ENCODE assay signal across 16 cellular contexts in genomic region chr11:5367461-5368074, GRCh38. TPM values are rescaled to one million over a fixed set of nuclear protein-coding genes. Genes with fewer than 3 reads are reported as not detected.
DNase-seq lines count a peak whose midpoint lies in the region; ATAC-seq and TF ChIP-seq lines count a peak whose summit lies in the region.
"Had no signal": no experiment of that assay in that cellular context is flagged by ENCODE, and none has a peak within 500 bp of the region (broad histone marks: within the 10 kb centered on the region; RNA-seq: fewer than 3 reads in every experiment).

No MANE protein-coding gene starts in this region.

- peaks cover 28% of the 10 kb centered on the region for H3K27me3 Mint-ChIP-seq in T-helper 17 cell

- H3K4me3 Mint-ChIP-seq in T-helper 17 cell = no peak overlapping the region
- H3K4me3 Mint-ChIP-seq: activated naive CD8-positive, alpha-beta T cell treated with anti-CD3 and anti-CD28 coated beads, Interleukin-2, amount 10 ng/mL, durations not matched to agents 7 days and 5 days; nephron had no signal

- H3K4me3 ChIP-seq in MG63 (no peak overlapping the region), cardiac fibroblast (replicated peaks in 1 of 2; ENCODE audit: low read depth in 2 of 2, low read length in 2 of 2) (no peak overlapping the region)
- H3K4me3 ChIP-seq: dorsolateral prefrontal cortex had no signal

- H3K36me3 Mint-ChIP-seq in T-helper 17 cell (ENCODE audit: low read depth) = peaks cover 3% of the 10 kb centered on the region
- H3K36me3 Mint-ChIP-seq: activated naive CD8-positive, alpha-beta T cell treated with anti-CD3 and anti-CD28 coated beads, Interleukin-2, amount 10 ng/mL, durations not matched to agents 7 days and 5 days had no signal

- no peaks in the 10 kb centered on the region; the same call in 1 of the 2 replicates for H3K9me3 ChIP-seq in MG63
- H3K9me3 ChIP-seq in T-helper 17 cell (ENCODE audit: control insufficient read depth, low read length, poor library complexity, severe bottlenecking) = no peaks in the 10 kb centered on the region

- H3K27me3 ChIP-seq in MG63 = no peaks in the 10 kb centered on the region

- TF ChIP-seq CTCF in cardiac fibroblast (IDR thresholded peaks at IDR 0.05; ENCODE audit: low read depth, low read length) = no peak

- peak; percentile 76 for DNase-seq in MG63
- peak; percentile 91 to 92 for DNase-seq in cardiac fibroblast (ENCODE audit: low read depth in 2 of 2)
- DNase-seq in non-pigmented ciliary epithelial cell (ENCODE audit: low read depth) = peak; percentile 40
- no peak for DNase-seq in T-helper 17 cell
- DNase-seq in left lobe of liver (ENCODE audit: low spot score) = no peak
- DNase-seq in erythroblast (lab: John Stamatoyannopoulos, UW) = no peak
- DNase-seq: activated naive CD8-positive, alpha-beta T cell treated with anti-CD3 and anti-CD28 coated beads, Interleukin-2, amount 10 ng/mL, durations not matched to agents 7 days and 5 days; dorsolateral prefrontal cortex; left colon; NCI-H2107; small intestine had no signal

- no peak for TF ChIP-seq POLR2A in erythroblast (IDR thresholded peaks at IDR 0.05; ENCODE audit: low read length)

- no peak overlapping the region for H3K27ac Mint-ChIP-seq in T-helper 17 cell
- H3K27ac Mint-ChIP-seq: activated naive CD8-positive, alpha-beta T cell treated with anti-CD3 and anti-CD28 coated beads, Interleukin-2, amount 10 ng/mL, durations not matched to agents 7 days and 5 days; nephron had no signal

- no peaks in the 10 kb centered on the region for H3K4me1 Mint-ChIP-seq in T-helper 17 cell
- H3K4me1 Mint-ChIP-seq: activated naive CD8-positive, alpha-beta T cell treated with anti-CD3 and anti-CD28 coated beads, Interleukin-2, amount 10 ng/mL, durations not matched to agents 7 days and 5 days; nephron had no signal

- no peaks in the 10 kb centered on the region for H3K36me3 ChIP-seq in MG63

- ATAC-seq in GM18511 (IDR thresholded peaks at IDR 0.05; ENCODE audit: unreplicated experiment) (peak; percentile 48), T-helper 17 cell (no peak), HG03439 (IDR thresholded peaks at IDR 0.05; ENCODE audit: unreplicated experiment) (no peak), left lobe of liver (no peak)
- ATAC-seq: activated CD4-positive, CD25-positive, alpha-beta regulatory T cell treated with anti-CD3 and anti-CD28 coated beads, Interleukin-2, amount 50 U/mL, for 24 hours; left colon had no signal

RNA-seq across cellular contexts. Expression of gene OR51M1, which starts 16.0 kb away (rescaled TPM):
- total RNA-seq in MG63 (2014; rRNA removed; shearing (Covaris generic); ENCODE audit: low replicate concordance) = not detected in 2 replicates
- total RNA-seq in T-helper 17 cell (not detected), left lobe of liver (not detected)
- total RNA-seq: activated naive CD8-positive, alpha-beta T cell treated with anti-CD3 and anti-CD28 coated beads, Interleukin-2, amount 10 ng/mL, durations not matched to agents 7 days and 5 days; left colon; temporal lobe had no signal

RNA-seq across cellular contexts. Expression of gene OR51B6, which starts 16.3 kb away (rescaled TPM):
- total RNA-seq in MG63 (2014; rRNA removed; shearing (Covaris generic); ENCODE audit: low replicate concordance) = not detected in 2 replicates
- total RNA-seq in T-helper 17 cell = not detected
- total RNA-seq in left lobe of liver = not detected
- total RNA-seq: activated naive CD8-positive, alpha-beta T cell treated with anti-CD3 and anti-CD28 coated beads, Interleukin-2, amount 10 ng/mL, durations not matched to agents 7 days and 5 days; left colon; temporal lobe had no signal

RNA-seq across cellular contexts. Expression of gene OR51B5, which starts 24.2 kb away (rescaled TPM):
- total RNA-seq in MG63 (2014; rRNA removed; shearing (Covaris generic); ENCODE audit: low replicate concordance) = 0.64 and 0.89 TPM in 2 replicates
- under 1 TPM in 1 of 2 donors, not detected in 1; 0.40 TPM for total RNA-seq in T-helper 17 cell
- 0.15 TPM for total RNA-seq in left lobe of liver
- total RNA-seq: activated naive CD8-positive, alpha-beta T cell treated with anti-CD3 and anti-CD28 coated beads, Interleukin-2, amount 10 ng/mL, durations not matched to agents 7 days and 5 days; left colon had no signal

RNA-seq across cellular contexts. Expression of gene OR51B2, which starts 43.5 kb away (rescaled TPM):
- not detected in 2 replicates for total RNA-seq in MG63 (2014; rRNA removed; shearing (Covaris generic); ENCODE audit: low replicate concordance)
- total RNA-seq in T-helper 17 cell (not detected), left lobe of liver (not detected)
- total RNA-seq: activated naive CD8-positive, alpha-beta T cell treated with anti-CD3 and anti-CD28 coated beads, Interleukin-2, amount 10 ng/mL, durations not matched to agents 7 days and 5 days; left colon had no signal

RNA-seq across cellular contexts. Expression of gene OR51Q1, which starts 54.3 kb away (rescaled TPM):
- not detected in 2 replicates for total RNA-seq in MG63 (2014; rRNA removed; shearing (Covaris generic); ENCODE audit: low replicate concordance)
- total RNA-seq in T-helper 17 cell (not detected), left lobe of liver (not detected)
- total RNA-seq: activated naive CD8-positive, alpha-beta T cell treated with anti-CD3 and anti-CD28 coated beads, Interleukin-2, amount 10 ng/mL, durations not matched to agents 7 days and 5 days; left colon; temporal lobe had no signal

Comparison
In these comparisons a context has a peak if more than half of its experiments do, and no peak if none do; other contexts are left out.
1. DNase-seq: peak in MG63 (single experiment), cardiac fibroblast (2 of 2) and non-pigmented ciliary epithelial cell (single experiment); none in T-helper 17 cell (0 of 3), left lobe of liver (single experiment) and erythroblast (0 of 2).